12 cellular contexts compared by ENCODE assay signal in genomic region chr13:75226755-75227435, GRCh38.
DNase-seq lines count a peak whose midpoint lies in the region; ATAC-seq, FAIRE-seq and TF ChIP-seq lines count a peak whose summit lies in the region.
"Had no signal": no experiment of that assay in that cellular context is flagged by ENCODE, and none has a peak within 500 bp of the region (broad histone marks: within the 10 kb centered on the region; RNA-seq: fewer than 3 reads in every experiment).

No MANE protein-coding gene starts in this region.

- no peaks in the 10 kb centered on the region for H3K27me3 Mint-ChIP-seq in activated naive CD8-positive, alpha-beta T cell treated with anti-CD3 and anti-CD28 coated beads, Interleukin-2, amount 50 U/mL, for 24 hours
- peaks cover under 1% of the 10 kb centered on the region for H3K27me3 Mint-ChIP-seq in activated naive CD8-positive, alpha-beta T cell treated with anti-CD3 and anti-CD28 coated beads for 36 hours
- peaks cover 2% of the 10 kb centered on the region for H3K27me3 Mint-ChIP-seq in T-helper 2 cell treated with Interferon-gamma antibody and Interleukin-4, amounts not matched to agents 5 μg/mL and 100 μg/mL, for 36 hours (ENCODE audit: low read depth)
- H3K27me3 Mint-ChIP-seq: CD4-positive, alpha-beta T cell had no signal

- no peak for DNase-seq in activated naive CD8-positive, alpha-beta T cell treated with anti-CD3 and anti-CD28 coated beads, Interleukin-2, amount 50 U/mL, for 24 hours
- no peak for DNase-seq in activated naive CD8-positive, alpha-beta T cell treated with anti-CD3 and anti-CD28 coated beads for 36 hours
- peak; percentile 22 for DNase-seq in T-helper 2 cell treated with Interferon-gamma antibody and Interleukin-4, amounts not matched to agents 5 μg/mL and 100 μg/mL, for 36 hours (ENCODE audit: low spot score)
- peak; percentile 90 for DNase-seq in glomerular visceral epithelial cell (ENCODE audit: extremely low spot score)
- peak; percentile 55 for DNase-seq in urothelium cell line (ENCODE audit: low spot score)
- no peak for DNase-seq in DMS79 (lab: John Stamatoyannopoulos, UW)
- DNase-seq in stimulated activated CD4-positive, alpha-beta T cell treated with anti-CD3 and anti-CD28 coated beads, Interleukin-1b, Interleukin-23, amount 100 ng/mL, for 48 hours, result no peak
- DNase-seq in spleen, result no peak
- DNase-seq: adrenal gland; CD4-positive, alpha-beta T cell; naive B cell; NCI-H774 had no signal

- ATAC-seq in activated naive CD8-positive, alpha-beta T cell treated with anti-CD3 and anti-CD28 coated beads, Interleukin-2, amount 50 U/mL, for 24 hours, result peak; percentile 82

- no peaks in the 10 kb centered on the region for H3K4me1 ChIP-seq in spleen
- H3K4me1 ChIP-seq: adrenal gland had no signal

- no peaks in the 10 kb centered on the region for H3K9me3 ChIP-seq in spleen
- H3K9me3 ChIP-seq: adrenal gland had no signal

- no peak overlapping the region for H3K27ac Mint-ChIP-seq in activated naive CD8-positive, alpha-beta T cell treated with anti-CD3 and anti-CD28 coated beads, Interleukin-2, amount 50 U/mL, for 24 hours
- H3K27ac Mint-ChIP-seq in activated naive CD8-positive, alpha-beta T cell treated with anti-CD3 and anti-CD28 coated beads for 36 hours, result no peak overlapping the region
- peak overlapping the region; percentile 11 for H3K27ac Mint-ChIP-seq in T-helper 2 cell treated with Interferon-gamma antibody and Interleukin-4, amounts not matched to agents 5 μg/mL and 100 μg/mL, for 36 hours
- H3K27ac Mint-ChIP-seq: CD4-positive, alpha-beta T cell; naive B cell had no signal

- H3K4me1 Mint-ChIP-seq in activated naive CD8-positive, alpha-beta T cell treated with anti-CD3 and anti-CD28 coated beads, Interleukin-2, amount 50 U/mL, for 24 hours, result peaks cover 8% of the 10 kb centered on the region
- no peaks in the 10 kb centered on the region for H3K4me1 Mint-ChIP-seq in activated naive CD8-positive, alpha-beta T cell treated with anti-CD3 and anti-CD28 coated beads for 36 hours
- peaks cover 23% of the 10 kb centered on the region for H3K4me1 Mint-ChIP-seq in T-helper 2 cell treated with Interferon-gamma antibody and Interleukin-4, amounts not matched to agents 5 μg/mL and 100 μg/mL, for 36 hours (ENCODE audit: low read depth)
- H3K4me1 Mint-ChIP-seq: naive B cell had no signal

- no peak for TF ChIP-seq CTCF in spleen (IDR thresholded peaks at IDR 0.05 in 8 of 11, conservative IDR thresholded peaks at IDR 0.05 in 3 of 11)

- no peak for FAIRE-seq in urothelium cell line (lab: Jason Lieb, UNC)

- no peak for TF ChIP-seq POLR2A in spleen (IDR thresholded peaks at IDR 0.05)

- no peaks in the 10 kb centered on the region for H3K36me3 Mint-ChIP-seq in activated naive CD8-positive, alpha-beta T cell treated with anti-CD3 and anti-CD28 coated beads, Interleukin-2, amount 50 U/mL, for 24 hours (ENCODE audit: low read depth)
- H3K36me3 Mint-ChIP-seq in activated naive CD8-positive, alpha-beta T cell treated with anti-CD3 and anti-CD28 coated beads for 36 hours, result no peaks in the 10 kb centered on the region
- H3K36me3 Mint-ChIP-seq in T-helper 2 cell treated with Interferon-gamma antibody and Interleukin-4, amounts not matched to agents 5 μg/mL and 100 μg/mL, for 36 hours (ENCODE audit: low read depth), result no peaks in the 10 kb centered on the region
- H3K36me3 Mint-ChIP-seq: naive B cell had no signal

- no peaks in the 10 kb centered on the region for H3K27me3 ChIP-seq in spleen (replicated peaks in 1 of 7)
- H3K27me3 ChIP-seq: adrenal gland had no signal

- H3K36me3 ChIP-seq in spleen, result no peaks in the 10 kb centered on the region
- H3K36me3 ChIP-seq: adrenal gland had no signal

- H3K27ac ChIP-seq in spleen, result no peak overlapping the region
- H3K27ac ChIP-seq: adrenal gland had no signal

- no peaks in the 10 kb centered on the region for H3K9me3 Mint-ChIP-seq in activated naive CD8-positive, alpha-beta T cell treated with anti-CD3 and anti-CD28 coated beads, Interleukin-2, amount 50 U/mL, for 24 hours
- no peaks in the 10 kb centered on the region for H3K9me3 Mint-ChIP-seq in activated naive CD8-positive, alpha-beta T cell treated with anti-CD3 and anti-CD28 coated beads for 36 hours
- H3K9me3 Mint-ChIP-seq in T-helper 2 cell treated with Interferon-gamma antibody and Interleukin-4, amounts not matched to agents 5 μg/mL and 100 μg/mL, for 36 hours, result peaks cover 4% of the 10 kb centered on the region
- H3K9me3 Mint-ChIP-seq: CD4-positive, alpha-beta T cell had no signal

- H3K4me3 ChIP-seq in spleen, result no peak overlapping the region
- H3K4me3 ChIP-seq: adrenal gland had no signal

- intact Hi-C loops in spleen (cut with DNase I; ENCODE audit: low total_unique reads), result no loop called here

- 40 to 85% (median 63%) methylated on average over 3 of the region's 3 CpGs for WGBS in spleen, 5 donors

- H3K4me3 Mint-ChIP-seq in activated naive CD8-positive, alpha-beta T cell treated with anti-CD3 and anti-CD28 coated beads, Interleukin-2, amount 50 U/mL, for 24 hours, result no peak overlapping the region
- H3K4me3 Mint-ChIP-seq in activated naive CD8-positive, alpha-beta T cell treated with anti-CD3 and anti-CD28 coated beads for 36 hours, result no peak overlapping the region
- H3K4me3 Mint-ChIP-seq in T-helper 2 cell treated with Interferon-gamma antibody and Interleukin-4, amounts not matched to agents 5 μg/mL and 100 μg/mL, for 36 hours, result no peak overlapping the region
- H3K4me3 Mint-ChIP-seq: CD4-positive, alpha-beta T cell; naive B cell had no signal

Comparison
In these comparisons a context has a peak if more than half of its experiments do, and no peak if none do; other contexts are left out.
1. DNase-seq: peak in T-helper 2 cell treated with Interferon-gamma antibody and Interleukin-4, amounts not matched to agents 5 μg/mL and 100 μg/mL, for 36 hours (single experiment), glomerular visceral epithelial cell (single experiment) and urothelium cell line (single experiment); none in activated naive CD8-positive, alpha-beta T cell treated with anti-CD3 and anti-CD28 coated beads, Interleukin-2, amount 50 U/mL, for 24 hours (single experiment), activated naive CD8-positive, alpha-beta T cell treated with anti-CD3 and anti-CD28 coated beads for 36 hours (single experiment), DMS79 (single experiment), stimulated activated CD4-positive, alpha-beta T cell treated with anti-CD3 and anti-CD28 coated beads, Interleukin-1b, Interleukin-23, amount 100 ng/mL, for 48 hours (single experiment) and spleen (single experiment).